ENCODE assay signal across 8 cellular contexts in the genomic region with DNA sequence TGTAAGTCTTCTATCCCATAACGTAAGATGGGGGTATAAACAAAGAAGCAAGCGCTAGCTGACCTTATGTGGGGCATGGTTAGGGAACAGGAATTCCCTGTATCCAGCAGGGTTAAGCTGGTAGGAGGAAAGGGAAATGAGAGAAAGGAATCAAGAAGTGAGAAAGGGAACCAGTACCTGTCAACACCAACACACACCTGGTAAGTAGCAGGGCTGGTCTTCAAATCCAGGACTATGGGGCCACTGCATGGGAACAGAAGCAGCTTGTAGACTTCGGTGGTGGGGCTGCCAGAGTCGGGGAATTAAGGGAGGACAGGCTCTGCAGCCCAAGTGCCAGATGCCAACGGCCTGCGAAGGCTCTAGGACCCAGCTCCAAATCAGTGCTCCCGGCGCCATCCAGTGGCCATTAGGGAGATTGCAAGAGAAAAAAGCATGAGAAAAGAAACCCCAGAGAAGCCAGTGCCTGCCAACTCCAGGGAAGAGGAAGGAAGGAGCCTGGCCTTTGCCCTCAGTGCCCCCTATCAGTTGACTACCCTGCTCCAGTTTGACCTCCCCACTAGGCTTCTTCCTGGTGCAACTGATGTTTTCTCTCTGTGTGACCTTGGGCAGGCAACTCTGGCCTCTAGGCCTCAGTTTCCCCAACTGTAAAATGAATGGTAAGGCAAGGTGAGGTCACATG. TPM values are rescaled to one million over a fixed set of nuclear protein-coding genes. Genes with fewer than 3 reads are reported as not detected.
DNase-seq lines count a peak whose midpoint lies in the region; ATAC-seq and TF ChIP-seq lines count a peak whose summit lies in the region.

No MANE protein-coding gene starts in this region.

- H3K4me1 ChIP-seq in RWPE2 (ENCODE audit: insufficient read depth, poor library complexity, severe bottlenecking) (no peaks in the 10 kb centered on the region), foreskin keratinocyte (no peaks in the 10 kb centered on the region), tibial artery (peaks cover 0 to 15% (median 11%) of the 10 kb centered on the region in 4 donors)

- H3K27me3 ChIP-seq in RWPE2 (ENCODE audit: insufficient read depth, poor library complexity, severe bottlenecking) (no peaks in the 10 kb centered on the region), foreskin keratinocyte (peaks cover 39% of the 10 kb centered on the region), tibial artery (peaks cover 0 to 17% of the 10 kb centered on the region in 2 donors)

- H3K27ac ChIP-seq in RWPE2 (ENCODE audit: poor library complexity, severe bottlenecking) (no peak overlapping the region), foreskin keratinocyte (no peak overlapping the region), tibial artery (no peak overlapping the region)

- TF ChIP-seq CTCF in RWPE2 (IDR thresholded peaks at IDR 0.05; ENCODE audit: poor library complexity, severe bottlenecking) = peak; percentile 100
- TF ChIP-seq CTCF in foreskin keratinocyte (conservative IDR thresholded peaks at IDR 0.05) = peak; percentile 92
- TF ChIP-seq CTCF in omental fat pad (IDR thresholded peaks at IDR 0.05) = peak in 2 of 3 donors; percentile 33 to 59
- TF ChIP-seq CTCF in tibial artery (IDR thresholded peaks at IDR 0.05) = peak; percentile 66 to 67

- peak; percentile 34 for DNase-seq in DMS79 (lab: John Stamatoyannopoulos, UW)
- DNase-seq in LoVo (ENCODE audit: low spot score) = peak; percentile 73
- peak; percentile 86 for DNase-seq in RWPE2 (ENCODE audit: low spot score)
- peak; percentile 39 for DNase-seq in activated T-helper 9 cell treated with anti-CD3 and anti-CD28 coated beads, Interleukin-2, amount 50 U/mL, for 16 hours (ENCODE audit: low read depth)
- peak in 1 of 2 donors; percentile 57 for DNase-seq in foreskin keratinocyte
- peak; percentile 82 for DNase-seq in omental fat pad (ENCODE audit: low spot score)
- peak; percentile 84 to 85 for DNase-seq in tibial artery

- H3K4me3 ChIP-seq in RWPE2 (ENCODE audit: severe bottlenecking) = no peak overlapping the region
- H3K4me3 ChIP-seq in tibial artery = no peak overlapping the region

- H3K9me3 ChIP-seq in RWPE2 (ENCODE audit: severe bottlenecking) (no peaks in the 10 kb centered on the region), tibial artery (no peaks in the 10 kb centered on the region)

- ATAC-seq in RWPE2 (ENCODE audit: low read depth) (peak; percentile 68), foreskin keratinocyte (peak; percentile 62), omental fat pad (ENCODE audit: low FRiP score) (peak; percentile 51), GM21423 (IDR thresholded peaks at IDR 0.05; ENCODE audit: unreplicated experiment) (no peak)

- intact Hi-C loops in tibial artery (cut with DNase I; ENCODE audit: low total_unique reads) = loop anchor here (10.0 kb wide), 1 partner anchor 246 kb away; no protein-coding TSS in a partner anchor

- H3K36me3 ChIP-seq in RWPE2 (ENCODE audit: low read depth) = no peaks in the 10 kb centered on the region
- no peaks in the 10 kb centered on the region for H3K36me3 ChIP-seq in tibial artery

RNA-seq across cellular contexts. Expression of gene RBPJL, which starts 15.8 kb away (rescaled TPM):
- not detected in 2 replicates for total RNA-seq in foreskin keratinocyte
- not detected in 2 replicates for polyA plus RNA-seq in foreskin keratinocyte
- not detected for total RNA-seq in omental fat pad

RNA-seq across cellular contexts. Expression of gene MATN4, which starts 17.3 kb away (rescaled TPM):
- 0.10 TPM in 1 of 2 replicates, not detected in the other for total RNA-seq in foreskin keratinocyte
- 0.02 and 0.06 TPM in 2 replicates for polyA plus RNA-seq in foreskin keratinocyte
- under 1 TPM in 2 of 4 donors, not detected in 2; 0.19 to 0.24 TPM for total RNA-seq in omental fat pad

RNA-seq across cellular contexts. Expression of gene SLPI, which starts 36.5 kb away (rescaled TPM):
- total RNA-seq in foreskin keratinocyte = 9.1 and 11.3 TPM in 2 replicates
- 7.4 and 13.8 TPM in 2 replicates for polyA plus RNA-seq in foreskin keratinocyte
- 100 to 1,000 TPM; 114 to 505 (median 171) TPM for total RNA-seq in omental fat pad

RNA-seq across cellular contexts. Expression of gene SDC4, which starts 57.4 kb away (rescaled TPM):
- total RNA-seq in foreskin keratinocyte (169 and 187 TPM in 2 replicates), omental fat pad (100 to 1,000 TPM in 2 of 4 donors, 10 to 100 TPM in 2; 31.4 to 279 (median 103) TPM)
- 136 and 143 TPM in 2 replicates for polyA plus RNA-seq in foreskin keratinocyte

Comparison
In these comparisons a context has a peak if more than half of its experiments do, and no peak if none do; other contexts are left out.
1. CTCF ChIP-seq: peak in every context shown above with its lines; median percentile 100 in RWPE2; 92 in foreskin keratinocyte; 66 in tibial artery; 46 in omental fat pad.